ENCODE assay signal across 8 cellular contexts in genomic region chr9:134641173-134641985, GRCh38. TPM values are rescaled to one million over a fixed set of nuclear protein-coding genes. Genes with fewer than 3 reads are reported as not detected.
DNase-seq lines count a peak whose midpoint lies in the region; ATAC-seq and TF ChIP-seq lines count a peak whose summit lies in the region.

TSS of gene COL5A1 (plus strand) at chr9:134641803. CDS start at chr9:134642188, 385 bp downstream.

- H3K4me3 ChIP-seq in fibroblast of villous mesenchyme (ENCODE audit: low read depth, low read length): peak within 1 kb of the TSS; percentile 80

- H3K27me3 Mint-ChIP-seq in activated T-helper 1 cell treated with anti-CD3 and anti-CD28 coated beads, Interleukin-12 subunit alpha, Interleukin-12 subunit beta, Interleukin-2, Interleukin-4 antibody, amounts not matched to agents 30 ng/mL and 10 ng/mL and 1 ng/mL, durations not matched to agents 14 hours and 24 hours and 36 hours (ENCODE audit: insufficient read depth): peaks cover 18% of the 10 kb centered on the region
- peaks cover 3 to 45% (median 23%) of the 10 kb centered on the region in 5 donors for H3K27me3 Mint-ChIP-seq in naive thymus-derived CD8-positive, alpha-beta T cell
- H3K27me3 Mint-ChIP-seq in stimulated activated memory B cell treated with anti-CD40 and anti-IgM and Interleukin-4, amounts not matched to agents 10 μg/mL and 1 μg/mL and 100 μg/mL, for 72 hours: peaks cover 66% of the 10 kb centered on the region

- H3K27ac Mint-ChIP-seq in activated T-helper 1 cell treated with anti-CD3 and anti-CD28 coated beads, Interleukin-12 subunit alpha, Interleukin-12 subunit beta, Interleukin-2, Interleukin-4 antibody, amounts not matched to agents 30 ng/mL and 10 ng/mL and 1 ng/mL, durations not matched to agents 14 hours and 24 hours and 36 hours: no peak within 1 kb of the TSS
- H3K27ac Mint-ChIP-seq in naive thymus-derived CD8-positive, alpha-beta T cell: no peak within 1 kb of the TSS
- no peak within 1 kb of the TSS for H3K27ac Mint-ChIP-seq in stimulated activated memory B cell treated with anti-CD40 and anti-IgM and Interleukin-4, amounts not matched to agents 10 μg/mL and 1 μg/mL and 100 μg/mL, for 72 hours

- intact Hi-C loops in activated T-helper 1 cell treated with anti-CD3 and anti-CD28 coated beads, Interleukin-12 subunit alpha, Interleukin-12 subunit beta, Interleukin-2, Interleukin-4 antibody, amounts not matched to agents 30 ng/mL and 10 ng/mL and 1 ng/mL, durations not matched to agents 14 hours and 24 hours and 36 hours (cut with micrococcal nuclease): no loop called here

- no peak within 1 kb of the TSS for H3K4me3 Mint-ChIP-seq in activated T-helper 1 cell treated with anti-CD3 and anti-CD28 coated beads, Interleukin-12 subunit alpha, Interleukin-12 subunit beta, Interleukin-2, Interleukin-4 antibody, amounts not matched to agents 30 ng/mL and 10 ng/mL and 1 ng/mL, durations not matched to agents 14 hours and 24 hours and 36 hours
- H3K4me3 Mint-ChIP-seq in naive thymus-derived CD8-positive, alpha-beta T cell: peak within 1 kb of the TSS in 9 of 10 donors; percentile 36 to 70 (median 53)
- H3K4me3 Mint-ChIP-seq in stimulated activated memory B cell treated with anti-CD40 and anti-IgM and Interleukin-4, amounts not matched to agents 10 μg/mL and 1 μg/mL and 100 μg/mL, for 72 hours: no peak within 1 kb of the TSS

- no peaks in the 10 kb centered on the region for H3K4me1 Mint-ChIP-seq in activated T-helper 1 cell treated with anti-CD3 and anti-CD28 coated beads, Interleukin-12 subunit alpha, Interleukin-12 subunit beta, Interleukin-2, Interleukin-4 antibody, amounts not matched to agents 30 ng/mL and 10 ng/mL and 1 ng/mL, durations not matched to agents 14 hours and 24 hours and 36 hours (ENCODE audit: low read depth)
- H3K4me1 Mint-ChIP-seq in naive thymus-derived CD8-positive, alpha-beta T cell: peaks cover 0 to 2% (median under 1%) of the 10 kb centered on the region in 4 donors
- no peaks in the 10 kb centered on the region for H3K4me1 Mint-ChIP-seq in stimulated activated memory B cell treated with anti-CD40 and anti-IgM and Interleukin-4, amounts not matched to agents 10 μg/mL and 1 μg/mL and 100 μg/mL, for 72 hours

- peak; percentile 50 for DNase-seq in COLO829 (ENCODE audit: low spot score)
- DNase-seq in NCI-H2227 (lab: John Stamatoyannopoulos, UW; ENCODE audit: unreplicated experiment): peak; percentile 88
- peak; percentile 1 for DNase-seq in activated T-helper 1 cell treated with anti-CD3 and anti-CD28 coated beads, Interleukin-12 subunit alpha, Interleukin-12 subunit beta, Interleukin-2, Interleukin-4 antibody, amounts not matched to agents 30 ng/mL and 10 ng/mL and 1 ng/mL, durations not matched to agents 14 hours and 24 hours and 36 hours (ENCODE audit: low spot score)
- peak; percentile 96 for DNase-seq in fibroblast of villous mesenchyme (ENCODE audit: low read depth)
- DNase-seq in naive thymus-derived CD8-positive, alpha-beta T cell: peak in 7 of 10 donors; percentile 7 to 33 (median 20)

- ATAC-seq in naive thymus-derived CD8-positive, alpha-beta T cell: peak; percentile 76 to 95
- ATAC-seq in stimulated activated memory B cell treated with anti-CD40 and anti-IgM and Interleukin-4, amounts not matched to agents 10 μg/mL and 1 μg/mL and 100 μg/mL, for 72 hours: peak; percentile 46
- ATAC-seq in GM21786 (IDR thresholded peaks at IDR 0.05; ENCODE audit: unreplicated experiment): no peak
- no peak for ATAC-seq in GM21619 (IDR thresholded peaks at IDR 0.05; ENCODE audit: unreplicated experiment)

- H3K9me3 Mint-ChIP-seq in activated T-helper 1 cell treated with anti-CD3 and anti-CD28 coated beads, Interleukin-12 subunit alpha, Interleukin-12 subunit beta, Interleukin-2, Interleukin-4 antibody, amounts not matched to agents 30 ng/mL and 10 ng/mL and 1 ng/mL, durations not matched to agents 14 hours and 24 hours and 36 hours: no peaks in the 10 kb centered on the region
- H3K9me3 Mint-ChIP-seq in naive thymus-derived CD8-positive, alpha-beta T cell: no peaks in the 10 kb centered on the region
- H3K9me3 Mint-ChIP-seq in stimulated activated memory B cell treated with anti-CD40 and anti-IgM and Interleukin-4, amounts not matched to agents 10 μg/mL and 1 μg/mL and 100 μg/mL, for 72 hours: no peaks in the 10 kb centered on the region

- POLR2A ChIA-PET in naive thymus-derived CD8-positive, alpha-beta T cell (lab: Charles Lee): no interaction called here

- TF ChIP-seq CTCF in fibroblast of villous mesenchyme (IDR thresholded peaks at IDR 0.05; ENCODE audit: insufficient read depth, low read depth, low read length): peak; percentile 23

- H3K36me3 Mint-ChIP-seq in activated T-helper 1 cell treated with anti-CD3 and anti-CD28 coated beads, Interleukin-12 subunit alpha, Interleukin-12 subunit beta, Interleukin-2, Interleukin-4 antibody, amounts not matched to agents 30 ng/mL and 10 ng/mL and 1 ng/mL, durations not matched to agents 14 hours and 24 hours and 36 hours (ENCODE audit: low read depth): no peaks in the 10 kb centered on the region
- no peaks in the 10 kb centered on the region for H3K36me3 Mint-ChIP-seq in naive thymus-derived CD8-positive, alpha-beta T cell
- H3K36me3 Mint-ChIP-seq in stimulated activated memory B cell treated with anti-CD40 and anti-IgM and Interleukin-4, amounts not matched to agents 10 μg/mL and 1 μg/mL and 100 μg/mL, for 72 hours: no peaks in the 10 kb centered on the region

RNA-seq across cellular contexts. Expression of gene COL5A1, which starts in this region (rescaled TPM):
- not detected in 2 replicates for total RNA-seq in activated T-helper 1 cell treated with anti-CD3 and anti-CD28 coated beads, Interleukin-12 subunit alpha, Interleukin-12 subunit beta, Interleukin-2, Interleukin-4 antibody, amounts not matched to agents 30 ng/mL and 10 ng/mL and 1 ng/mL, durations not matched to agents 14 hours and 24 hours and 36 hours
- total RNA-seq in fibroblast of villous mesenchyme: 295 and 502 TPM in 2 replicates
- under 1 TPM in 1 of 2 experiments, not detected in 1; 0.26 TPM for total RNA-seq in naive thymus-derived CD8-positive, alpha-beta T cell
- not detected for polyA plus RNA-seq in naive thymus-derived CD8-positive, alpha-beta T cell

Comparison
In these comparisons a context has a peak if more than half of its experiments do, and no peak if none do; other contexts are left out.
1. RNA of gene COL5A1 (total RNA-seq): 295 to 502 TPM in fibroblast of villous mesenchyme; 0.26 TPM in naive thymus-derived CD8-positive, alpha-beta T cell and not detected in activated T-helper 1 cell treated with anti-CD3 and anti-CD28 coated beads, Interleukin-12 subunit alpha, Interleukin-12 subunit beta, Interleukin-2, Interleukin-4 antibody, amounts not matched to agents 30 ng/mL and 10 ng/mL and 1 ng/mL, durations not matched to agents 14 hours and 24 hours and 36 hours; every median in the first group is over 100 times any median in the second.
2. Peak in DNase-seq in activated T-helper 1 cell treated with anti-CD3 and anti-CD28 coated beads, Interleukin-12 subunit alpha, Interleukin-12 subunit beta, Interleukin-2, Interleukin-4 antibody, amounts not matched to agents 30 ng/mL and 10 ng/mL and 1 ng/mL, durations not matched to agents 14 hours and 24 hours and 36 hours; RNA of the gene not detected or under 1 TPM.
3. Peak in DNase-seq and ATAC-seq in naive thymus-derived CD8-positive, alpha-beta T cell; RNA of the gene not detected or under 1 TPM.
4. DNase-seq: peak in every context shown above with its lines; median percentile 96 in fibroblast of villous mesenchyme; 88 in NCI-H2227; 50 in COLO829; 20 in naive thymus-derived CD8-positive, alpha-beta T cell; 1 in activated T-helper 1 cell treated with anti-CD3 and anti-CD28 coated beads, Interleukin-12 subunit alpha, Interleukin-12 subunit beta, Interleukin-2, Interleukin-4 antibody, amounts not matched to agents 30 ng/mL and 10 ng/mL and 1 ng/mL, durations not matched to agents 14 hours and 24 hours and 36 hours.
5. H3K4me3 Mint-ChIP-seq: peak in naive thymus-derived CD8-positive, alpha-beta T cell (9 of 10); none in activated T-helper 1 cell treated with anti-CD3 and anti-CD28 coated beads, Interleukin-12 subunit alpha, Interleukin-12 subunit beta, Interleukin-2, Interleukin-4 antibody, amounts not matched to agents 30 ng/mL and 10 ng/mL and 1 ng/mL, durations not matched to agents 14 hours and 24 hours and 36 hours (single experiment) and stimulated activated memory B cell treated with anti-CD40 and anti-IgM and Interleukin-4, amounts not matched to agents 10 μg/mL and 1 μg/mL and 100 μg/mL, for 72 hours (single experiment).